ENCODE assay signal across 8 cellular contexts in the genomic region with DNA sequence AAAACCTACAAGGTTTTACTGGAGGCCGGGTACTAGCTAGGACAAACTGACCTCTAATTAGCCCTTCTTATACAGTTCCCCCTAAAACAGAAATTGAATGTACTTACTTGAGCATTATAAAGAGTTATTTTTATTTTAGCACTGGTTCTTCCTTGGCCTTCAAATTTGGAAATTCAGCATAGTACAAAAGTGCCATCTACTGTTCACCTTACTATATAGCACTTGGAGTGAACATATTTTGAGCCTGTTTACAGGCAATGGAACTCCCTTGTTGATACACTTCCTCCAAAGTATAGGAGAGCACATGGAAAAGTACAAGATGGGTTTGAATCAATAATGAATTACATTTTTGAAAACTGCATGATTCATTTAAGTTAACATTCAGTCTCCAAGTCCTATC. TPM values are rescaled to one million over a fixed set of nuclear protein-coding genes. Genes with fewer than 3 reads are reported as not detected.
A peak's percentile ranks its signal among the peaks of the same experiment; 100 is the strongest.
DNase-seq lines count a peak whose midpoint lies in the region; ATAC-seq and TF ChIP-seq lines count a peak whose summit lies in the region.

No MANE protein-coding gene starts in this region.

- no peaks in the 10 kb centered on the region for H3K27me3 ChIP-seq in CD4-positive, alpha-beta memory T cell (ENCODE audit: insufficient read depth, low read length)
- no peaks in the 10 kb centered on the region for H3K27me3 ChIP-seq in SU-DHL-6 (ENCODE audit: low read length)
- H3K27me3 ChIP-seq in foreskin keratinocyte = no peaks in the 10 kb centered on the region
- H3K27me3 ChIP-seq in smooth muscle cell (ENCODE audit: low read depth) = no peaks in the 10 kb centered on the region
- H3K27me3 ChIP-seq in aorta (ENCODE audit: control insufficient read depth in 1 of 2, insufficient read depth in 2 of 2, low read length in 1 of 2) = no peaks in the 10 kb centered on the region

- H3K4me3 Mint-ChIP-seq in CD4-positive, alpha-beta memory T cell = no peak overlapping the region

- H3K4me1 ChIP-seq in CD4-positive, alpha-beta memory T cell (ENCODE audit: insufficient read depth, low read length) = peaks cover 11% of the 10 kb centered on the region
- H3K4me1 ChIP-seq in foreskin keratinocyte (no peaks in the 10 kb centered on the region), smooth muscle cell (ENCODE audit: low read depth) (no peaks in the 10 kb centered on the region), aorta (ENCODE audit: control insufficient read depth in 1 of 2, insufficient read depth in 2 of 2, low read length in 2 of 2) (no peaks in the 10 kb centered on the region)

- H3K79me2 ChIP-seq in SU-DHL-6 (ENCODE audit: insufficient read depth, low read length) = no peaks in the 10 kb centered on the region
- H3K79me2 ChIP-seq in smooth muscle cell (ENCODE audit: low read depth) = no peaks in the 10 kb centered on the region

- no peak overlapping the region for H3K4me3 ChIP-seq in CD4-positive, alpha-beta memory T cell (ENCODE audit: low read length in 2 of 2)
- H3K4me3 ChIP-seq in SU-DHL-6 (ENCODE audit: insufficient read depth, low read length, poor library complexity, severe bottlenecking) = no peak overlapping the region
- H3K4me3 ChIP-seq in smooth muscle cell = no peak overlapping the region
- H3K4me3 ChIP-seq in aorta (ENCODE audit: low read length in 2 of 2) = no peak overlapping the region

- TF ChIP-seq CTCF in SU-DHL-6 (IDR thresholded peaks at IDR 0.05; ENCODE audit: insufficient read depth, low read length, poor library complexity, severe bottlenecking) (peak; percentile 53), foreskin keratinocyte (conservative IDR thresholded peaks at IDR 0.05) (peak; percentile 88), smooth muscle cell (IDR thresholded peaks at IDR 0.05; ENCODE audit: borderline replicate concordance, insufficient read depth, poor library complexity, severe bottlenecking) (peak; percentile 69)

- intact Hi-C loops in CD4-positive, alpha-beta memory T cell (cut with micrococcal nuclease) = loop anchor here (1.0 to 10.0 kb wide), 6 partner anchors 59 to 510 kb away; no protein-coding TSS in a partner anchor
- intact Hi-C loops in aorta (cut with DNase I) = loop anchor here (5.0 to 10.0 kb wide), 5 partner anchors 177 to 512 kb away; a partner anchor contains a TSS

- no peaks in the 10 kb centered on the region for H3K9me3 ChIP-seq in CD4-positive, alpha-beta memory T cell (ENCODE audit: control insufficient read depth in 1 of 2, low read length in 2 of 2)
- H3K9me3 ChIP-seq in SU-DHL-6 (ENCODE audit: insufficient read depth, low read length) = no peaks in the 10 kb centered on the region
- no peaks in the 10 kb centered on the region for H3K9me3 ChIP-seq in smooth muscle cell (replicated peaks; ENCODE audit: low read depth)
- H3K9me3 ChIP-seq in aorta (ENCODE audit: control insufficient read depth, low read length) = no peaks in the 10 kb centered on the region

- CTCF ChIA-PET in CD4-positive, alpha-beta memory T cell (lab: Charles Lee; ENCODE audit: partially characterized antibody) = interaction anchor here (0.6 to 12.1 kb wide), 6 partner anchors 12 to 1524 kb away, joined by 4 to 185 read pairs (median 8); no protein-coding TSS in a partner anchor

- peaks cover 14% of the 10 kb centered on the region for H3F3A ChIP-seq in SU-DHL-6 (ENCODE audit: insufficient read depth)
- peaks cover 4% of the 10 kb centered on the region for H3F3A ChIP-seq in smooth muscle cell (ENCODE audit: low read depth)

- H3K27ac Mint-ChIP-seq in CD4-positive, alpha-beta memory T cell = peak overlapping the region in 2 of 7 donors; percentile 12 to 81

- no peaks in the 10 kb centered on the region for H4K20me1 ChIP-seq in SU-DHL-6 (ENCODE audit: low read depth, low read length)
- H4K20me1 ChIP-seq in smooth muscle cell (ENCODE audit: low read depth) = peaks cover 11% of the 10 kb centered on the region

- H3K36me3 Mint-ChIP-seq in CD4-positive, alpha-beta memory T cell = peaks cover 0 to 2% of the 10 kb centered on the region in 2 donors

- H3K27me3 Mint-ChIP-seq in CD4-positive, alpha-beta memory T cell = no peaks in the 10 kb centered on the region

- DNase-seq in CD4-positive, alpha-beta memory T cell = peak in 4 of 5 donors; percentile 47 to 57 (median 52)
- DNase-seq in MV-4-11 (lab: John Stamatoyannopoulos, UW) = peak; percentile 71
- peak; percentile 8 to 37 for DNase-seq in foreskin keratinocyte
- DNase-seq in smooth muscle cell (lab: John Stamatoyannopoulos, UW; ENCODE audit: unreplicated experiment) = no peak
- no peak for DNase-seq in aorta
- DNase-seq in UCSD-AML1 (lab: John Stamatoyannopoulos, UW; ENCODE audit: unreplicated experiment) = no peak

- ATAC-seq in GM18519 (IDR thresholded peaks at IDR 0.05; ENCODE audit: low FRiP score, unreplicated experiment) = peak; percentile 31
- no peak for ATAC-seq in foreskin keratinocyte
- no peak for ATAC-seq in aorta (ENCODE audit: low FRiP score)

- H3K4me2 ChIP-seq in SU-DHL-6 (ENCODE audit: low read depth, low read length, poor library complexity, severe bottlenecking) (no peak overlapping the region), smooth muscle cell (no peak overlapping the region)

- POLR2A ChIA-PET in CD4-positive, alpha-beta memory T cell (lab: Charles Lee; ENCODE audit: partially characterized antibody) = no interaction called here

- H3K9ac ChIP-seq in SU-DHL-6 (ENCODE audit: low read length) = no peak overlapping the region
- no peak overlapping the region for H3K9ac ChIP-seq in smooth muscle cell (ENCODE audit: low read depth)

- peaks cover 7 to 23% (median 14%) of the 10 kb centered on the region in 4 donors for H3K4me1 Mint-ChIP-seq in CD4-positive, alpha-beta memory T cell

- H3K9me2 ChIP-seq in SU-DHL-6 (replicated peaks; ENCODE audit: insufficient read depth, low read length) = no peaks in the 10 kb centered on the region

- no peak overlapping the region for H3K27ac ChIP-seq in CD4-positive, alpha-beta memory T cell (ENCODE audit: low read depth, low read length)
- no peak overlapping the region for H3K27ac ChIP-seq in SU-DHL-6 (ENCODE audit: low read depth, low read length)
- H3K27ac ChIP-seq in foreskin keratinocyte = no peak overlapping the region
- H3K27ac ChIP-seq in smooth muscle cell (ENCODE audit: low read depth) = no peak overlapping the region
- no peak overlapping the region for H3K27ac ChIP-seq in aorta (ENCODE audit: low read depth in 1 of 2, low read length in 2 of 2)

- no peaks in the 10 kb centered on the region for H3K36me3 ChIP-seq in CD4-positive, alpha-beta memory T cell (ENCODE audit: insufficient read depth, low read length)
- H3K36me3 ChIP-seq in SU-DHL-6 (ENCODE audit: low read length) (no peaks in the 10 kb centered on the region), smooth muscle cell (ENCODE audit: low read depth) (no peaks in the 10 kb centered on the region), aorta (ENCODE audit: control insufficient read depth in 1 of 2, insufficient read depth in 2 of 2, low read length in 1 of 2) (no peaks in the 10 kb centered on the region)

- 62% methylated on average over 1 of the region's 1 CpG for WGBS in smooth muscle cell (ENCODE audit: low lambda C conversion rate)
- WGBS in aorta, 2 donors = 36 to 39% methylated on average over 1 of the region's 1 CpG

- H3K9me3 Mint-ChIP-seq in CD4-positive, alpha-beta memory T cell = no peaks in the 10 kb centered on the region

- H2AFZ ChIP-seq in SU-DHL-6 (ENCODE audit: low read depth, low read length, severe bottlenecking) = no peak overlapping the region
- H2AFZ ChIP-seq in smooth muscle cell (ENCODE audit: low read depth) = no peak overlapping the region

RNA-seq across cellular contexts. Expression of a gene that starts 3.9 kb away (rescaled TPM):
- total RNA-seq in CD4-positive, alpha-beta memory T cell = 10 to 100 TPM; 19.8 to 21.4 TPM
- polyA plus RNA-seq in CD4-positive, alpha-beta memory T cell = 10 to 100 TPM; 28.2 to 46.3 TPM
- 16.6 and 16.9 TPM in 2 replicates for total RNA-seq in foreskin keratinocyte
- polyA plus RNA-seq in foreskin keratinocyte = 5.2 and 6.9 TPM in 2 replicates
- total RNA-seq in smooth muscle cell = 13.3 and 21.6 TPM in 2 replicates
- 9.1 and 11.7 TPM in 2 replicates for polyA plus RNA-seq in smooth muscle cell
- total RNA-seq in aorta = 10 to 100 TPM; 21.2 to 21.9 TPM
- polyA plus RNA-seq in aorta = 10 to 100 TPM in 1 of 2 donors, 1 to 10 TPM in 1; 7.3 to 19.9 TPM

RNA-seq across cellular contexts. Expression of a gene that starts 5.1 kb away (rescaled TPM):
- 1 to 10 TPM; 7.2 to 7.6 TPM for total RNA-seq in CD4-positive, alpha-beta memory T cell
- 1 to 10 TPM; 2.8 to 3.4 TPM for polyA plus RNA-seq in CD4-positive, alpha-beta memory T cell
- 4.1 and 4.4 TPM in 2 replicates for total RNA-seq in foreskin keratinocyte
- 0.71 TPM in 1 of 2 replicates, not detected in the other for polyA plus RNA-seq in foreskin keratinocyte
- total RNA-seq in smooth muscle cell = 3.6 and 5.2 TPM in 2 replicates
- 1.5 and 2.3 TPM in 2 replicates for polyA plus RNA-seq in smooth muscle cell
- 1 to 10 TPM; 7.4 TPM for total RNA-seq in aorta
- 1 to 10 TPM; 2.8 to 4.4 TPM for polyA plus RNA-seq in aorta

Comparison
In these comparisons a context has a peak if more than half of its experiments do, and no peak if none do; other contexts are left out.
1. DNase-seq: peak in CD4-positive, alpha-beta memory T cell (4 of 5), MV-4-11 (single experiment) and foreskin keratinocyte (2 of 2); none in smooth muscle cell (single experiment), aorta (0 of 2) and UCSD-AML1 (single experiment).
2. Peak in every context shown above with its lines, with median percentiles within 50 percentile points of each other: CTCF ChIP-seq.